17 cellular contexts compared by ENCODE assay signal in the genomic region with DNA sequence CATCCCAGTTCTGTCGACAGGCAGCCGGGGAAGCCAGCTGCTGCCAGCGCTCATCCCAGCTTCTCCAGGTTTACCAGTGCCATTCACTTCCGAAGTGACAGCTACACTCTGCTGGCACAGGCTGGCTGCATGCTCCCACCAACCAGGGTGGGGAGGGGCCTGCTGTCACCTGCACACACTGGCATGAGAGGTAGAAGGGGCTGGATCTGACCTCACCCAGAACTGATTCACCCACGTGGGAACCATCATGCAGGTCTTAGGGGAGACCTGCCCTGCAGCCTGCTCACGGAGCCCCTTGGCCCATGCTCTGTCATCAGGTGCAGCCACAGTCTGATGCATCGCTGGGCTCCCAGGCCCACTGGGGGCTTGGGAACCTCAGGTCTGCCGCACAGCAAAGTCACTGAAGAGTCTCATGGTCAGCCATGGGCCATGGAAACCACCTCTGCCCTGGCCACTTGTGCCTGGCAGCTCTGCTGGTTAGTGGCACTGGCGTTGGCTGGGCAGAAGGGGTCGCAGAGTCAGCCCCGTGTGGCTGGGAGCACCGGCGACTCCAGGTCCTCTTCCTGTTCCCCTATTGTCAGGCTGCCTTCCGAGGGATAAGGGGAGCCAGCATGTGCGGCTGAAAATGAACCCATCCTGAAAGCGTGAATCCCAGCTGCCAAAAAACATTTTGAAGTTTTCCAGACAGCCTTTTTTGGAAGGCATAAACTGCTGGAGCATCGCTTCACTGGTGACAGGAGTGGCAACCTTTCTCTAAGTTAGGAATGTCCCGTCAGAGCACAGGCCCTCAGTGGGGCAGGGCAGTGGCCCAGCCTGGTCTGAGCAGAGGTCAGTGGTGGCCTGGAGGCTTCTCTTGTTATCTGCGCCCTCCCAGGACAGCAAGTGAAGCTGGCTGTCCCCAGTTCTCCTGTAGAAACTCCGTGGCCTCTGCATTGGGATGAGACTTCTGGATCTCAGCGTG.
"Had no signal": no experiment of that assay in that cellular context is flagged by ENCODE, and none has a peak within 500 bp of the region (broad histone marks: within the 10 kb centered on the region; RNA-seq: fewer than 3 reads in every experiment).

No MANE protein-coding gene starts in this region.

- H3K27ac Mint-ChIP-seq: activated CD4-positive, alpha-beta memory T cell treated with anti-CD3 and anti-CD28 coated beads for 36 hours; activated naive CD8-positive, alpha-beta T cell treated with anti-CD3 and anti-CD28 coated beads, Interleukin-2, amount 10 ng/mL, durations not matched to agents 7 days and 5 days; naive thymus-derived CD4-positive, alpha-beta T cell; T-helper 2 cell treated with Interferon-gamma antibody and Interleukin-4, amounts not matched to agents 5 μg/mL and 100 μg/mL, for 36 hours had no signal

- H3K4me3 Mint-ChIP-seq: activated CD4-positive, alpha-beta memory T cell treated with anti-CD3 and anti-CD28 coated beads for 36 hours; activated naive CD8-positive, alpha-beta T cell treated with anti-CD3 and anti-CD28 coated beads, Interleukin-2, amount 10 ng/mL, durations not matched to agents 7 days and 5 days; activated T-cell treated with anti-CD3 and anti-CD28 coated beads, Interleukin-2, amount 50 U/mL, for 4 hours; naive thymus-derived CD4-positive, alpha-beta T cell; T-helper 2 cell treated with Interferon-gamma antibody and Interleukin-4, amounts not matched to agents 5 μg/mL and 100 μg/mL, for 36 hours had no signal

- H3K4me3 ChIP-seq: breast epithelium, lower lobe of right lung, right lobe of liver had no signal

- H3K4me1 Mint-ChIP-seq: activated naive CD8-positive, alpha-beta T cell treated with anti-CD3 and anti-CD28 coated beads, Interleukin-2, amount 10 ng/mL, durations not matched to agents 7 days and 5 days had no signal

- H3K27ac ChIP-seq: breast epithelium, lower lobe of right lung, neutrophil, right lobe of liver had no signal

- H3K9me3 Mint-ChIP-seq: activated CD4-positive, alpha-beta memory T cell treated with anti-CD3 and anti-CD28 coated beads for 36 hours; activated naive CD8-positive, alpha-beta T cell treated with anti-CD3 and anti-CD28 coated beads, Interleukin-2, amount 10 ng/mL, durations not matched to agents 7 days and 5 days; activated T-cell treated with anti-CD3 and anti-CD28 coated beads, Interleukin-2, amount 50 U/mL, for 4 hours; naive thymus-derived CD4-positive, alpha-beta T cell; T-helper 2 cell treated with Interferon-gamma antibody and Interleukin-4, amounts not matched to agents 5 μg/mL and 100 μg/mL, for 36 hours had no signal

- H3K36me3 Mint-ChIP-seq: activated CD4-positive, alpha-beta memory T cell treated with anti-CD3 and anti-CD28 coated beads for 36 hours; activated naive CD8-positive, alpha-beta T cell treated with anti-CD3 and anti-CD28 coated beads, Interleukin-2, amount 10 ng/mL, durations not matched to agents 7 days and 5 days had no signal

- H3K36me3 ChIP-seq: breast epithelium, right lobe of liver had no signal

- H3K4me1 ChIP-seq: breast epithelium, lower lobe of right lung had no signal

- DNase-seq: activated CD4-positive, alpha-beta memory T cell treated with anti-CD3 and anti-CD28 coated beads for 36 hours; activated CD4-positive, CD25-positive, alpha-beta regulatory T cell treated with anti-CD3 and anti-CD28 coated beads, Interleukin-2, amount 50 U/mL, for 72 hours; activated naive CD8-positive, alpha-beta T cell treated with anti-CD3 and anti-CD28 coated beads, Interleukin-2, amount 10 ng/mL, durations not matched to agents 7 days and 5 days; activated T-cell treated with anti-CD3 and anti-CD28 coated beads, Interleukin-2, amount 50 U/mL, for 4 hours; anterior cingulate cortex; effector CD4-positive, alpha-beta T cell; kidney; lower lobe of right lung; naive thymus-derived CD4-positive, alpha-beta T cell; stimulated activated CD4-positive, alpha-beta T cell treated with anti-CD3 and anti-CD28 coated beads, Interleukin-12 subunit alpha, Interleukin-12 subunit beta, amount 100 ng/mL, for 4 hours; stimulated activated naive CD4-positive, alpha-beta T cell; substantia nigra; SW 1271 had no signal

- H3K27me3 ChIP-seq: breast epithelium, neutrophil, right lobe of liver had no signal

- H3K9me3 ChIP-seq: breast epithelium, lower lobe of right lung, neutrophil, right lobe of liver had no signal

- H3K27me3 Mint-ChIP-seq: activated CD4-positive, alpha-beta memory T cell treated with anti-CD3 and anti-CD28 coated beads for 36 hours; activated naive CD8-positive, alpha-beta T cell treated with anti-CD3 and anti-CD28 coated beads, Interleukin-2, amount 10 ng/mL, durations not matched to agents 7 days and 5 days had no signal

- ATAC-seq: activated T-cell treated with anti-CD3 and anti-CD28 coated beads, Interleukin-2, amount 50 U/mL, for 4 hours; lower lobe of right lung; naive thymus-derived CD4-positive, alpha-beta T cell had no signal
